Comparison of ENCODE assay signal across 18 cellular contexts in the genomic region with DNA sequence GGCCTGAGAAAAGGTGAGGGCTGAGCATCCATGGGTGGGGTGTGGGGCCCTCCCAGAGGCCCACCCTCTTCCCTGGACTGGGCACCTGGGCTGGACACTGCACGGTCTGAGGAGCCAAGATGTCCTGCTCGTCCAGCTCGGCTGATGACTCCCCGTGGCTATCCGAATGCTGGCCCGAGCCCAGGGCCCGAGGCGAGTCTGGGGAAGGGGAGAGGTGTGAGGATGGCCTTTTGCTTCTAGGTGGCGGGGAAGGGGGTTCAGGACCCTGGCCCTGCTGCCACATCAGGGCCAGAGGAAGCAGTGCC.
"Had no signal": no experiment of that assay in that cellular context is flagged by ENCODE, and none has a peak within 500 bp of the region (broad histone marks: within the 10 kb centered on the region; RNA-seq: fewer than 3 reads in every experiment).

No MANE protein-coding gene starts in this region.

- H3K36me3 ChIP-seq: neural progenitor cell, ovary had no signal

- H2AFZ ChIP-seq: neural progenitor cell had no signal

- H3K9me3 Mint-ChIP-seq: neural progenitor cell; stimulated activated naive B cell treated with anti-CD40 and anti-IgM and Interleukin-4, amounts not matched to agents 10 μg/mL and 1 μg/mL and 100 μg/mL, for 72 hours had no signal

- H3K27ac Mint-ChIP-seq: neural progenitor cell; stimulated activated naive B cell treated with anti-CD40 and anti-IgM and Interleukin-4, amounts not matched to agents 10 μg/mL and 1 μg/mL and 100 μg/mL, for 72 hours had no signal

- H3K27ac ChIP-seq: ascending aorta, heart right ventricle, neural progenitor cell, ovary, thyroid gland had no signal

- ATAC-seq: gastroesophageal sphincter; stimulated activated naive B cell treated with anti-CD40 and anti-IgM and Interleukin-4, amounts not matched to agents 10 μg/mL and 1 μg/mL and 100 μg/mL, for 72 hours had no signal

- H3K9ac ChIP-seq: neural progenitor cell had no signal

- H3K4me3 ChIP-seq: ascending aorta, esophagus muscularis mucosa, gastroesophageal sphincter, heart right ventricle, neural progenitor cell, ovary, sigmoid colon, thyroid gland had no signal

- H3K4me2 ChIP-seq: neural progenitor cell had no signal

- H3K4me1 ChIP-seq: ascending aorta, gastroesophageal sphincter, neural progenitor cell, sigmoid colon, thyroid gland had no signal

- H3K27me3 ChIP-seq: ascending aorta, esophagus muscularis mucosa, gastroesophageal sphincter, heart right ventricle, neural progenitor cell, ovary, sigmoid colon, thyroid gland had no signal

- H3K9me3 ChIP-seq: ascending aorta, esophagus muscularis mucosa, gastroesophageal sphincter, heart right ventricle, ovary, sigmoid colon, thyroid gland had no signal

- DNase-seq: activated CD4-positive, CD25-positive, alpha-beta regulatory T cell treated with anti-CD3 and anti-CD28 coated beads, Interleukin-2, amount 50 U/mL, for 72 hours; activated CD8-positive, alpha-beta memory T cell treated with anti-CD3 and anti-CD28 coated beads for 24 hours; activated CD8-positive, alpha-beta memory T cell treated with anti-CD3 and anti-CD28 coated beads, Interleukin-2, amount 50 U/mL, for 48 hours; effector CD8-positive, alpha-beta T cell; heart right ventricle; mesenchymal stem cell; naive thymus-derived CD4-positive, alpha-beta T cell; stimulated activated CD4-positive, alpha-beta T cell treated with anti-CD3 and anti-CD28 coated beads, Interleukin-4, amount 100 ng/mL, for 24 hours; stimulated activated naive B cell treated with anti-CD40 and anti-IgM and Interleukin-4, amounts not matched to agents 10 μg/mL and 1 μg/mL and 100 μg/mL, for 72 hours; T-helper 1 cell; T-helper 9 cell; thyroid gland had no signal
